In the genomic region with DNA sequence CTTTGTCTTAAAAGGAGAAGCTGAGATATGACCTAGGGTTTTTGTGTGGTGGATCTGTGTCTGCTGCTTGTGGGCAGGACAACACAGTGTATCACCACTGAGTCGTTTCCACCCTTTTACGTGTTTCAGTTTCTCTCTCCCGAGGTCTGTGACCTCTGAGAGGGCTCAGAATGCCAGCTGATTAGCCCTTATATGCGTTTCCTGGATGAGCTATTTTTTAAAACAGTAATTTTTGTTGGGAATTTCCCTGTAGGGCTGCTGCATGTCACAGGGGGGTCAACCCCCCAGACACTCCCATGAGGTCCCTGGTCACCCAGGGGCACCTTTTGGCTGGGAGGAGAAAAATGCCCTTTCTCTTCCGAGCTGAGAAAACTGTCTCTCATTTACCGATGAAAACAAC, we compare ENCODE assay signal across 12 cellular contexts.
A peak's percentile ranks its signal among the peaks of the same experiment; 100 is the strongest.
DNase-seq lines count a peak whose midpoint lies in the region; ATAC-seq and TF ChIP-seq lines count a peak whose summit lies in the region.
"Had no signal": no experiment of that assay in that cellular context is flagged by ENCODE, and none has a peak within 500 bp of the region (broad histone marks: within the 10 kb centered on the region; RNA-seq: fewer than 3 reads in every experiment).

No MANE protein-coding gene starts in this region.

- H3K9me3 ChIP-seq in DND-41 (ENCODE audit: insufficient read depth, low read length, severe bottlenecking) (no peaks in the 10 kb centered on the region), OCI-LY3 (ENCODE audit: insufficient read depth, low read length) (no peaks in the 10 kb centered on the region), A673 (ENCODE audit: low read depth, low read length, poor library complexity, severe bottlenecking) (no peaks in the 10 kb centered on the region)
- H3K9me3 ChIP-seq: ovary had no signal

- no TSS peak for BruUV-seq in A673 (replicated peaks; lab: Mats Ljungman, UMichigan)

- no peak for TF ChIP-seq POLR2A in erythroblast (IDR thresholded peaks at IDR 0.05; ENCODE audit: low read length)

- H4K20me1 ChIP-seq in DND-41 (ENCODE audit: insufficient read depth, low read length) (no peaks in the 10 kb centered on the region), OCI-LY3 (ENCODE audit: insufficient read depth, low read length) (no peaks in the 10 kb centered on the region)

- H3K36me3 ChIP-seq in DND-41 (ENCODE audit: insufficient read depth, low read length) = no peaks in the 10 kb centered on the region
- no peaks in the 10 kb centered on the region for H3K36me3 ChIP-seq in OCI-LY3 (replicated peaks; ENCODE audit: low read depth, low read length)
- no peaks in the 10 kb centered on the region for H3K36me3 ChIP-seq in A673 (ENCODE audit: insufficient read depth, low read length, poor library complexity, severe bottlenecking)
- H3K36me3 ChIP-seq: ovary had no signal

- TF ChIP-seq CTCF in DND-41 (IDR thresholded peaks at IDR 0.05; ENCODE audit: borderline replicate concordance, extremely low read depth, low read length, poor library complexity, severe bottlenecking) (no peak), OCI-LY3 (IDR thresholded peaks at IDR 0.05; ENCODE audit: low read depth, low read length) (no peak), A673 (conservative IDR thresholded peaks at IDR 0.05; ENCODE audit: low read depth, low read length) (no peak)

- H3K9ac ChIP-seq in DND-41 (ENCODE audit: low read depth, low read length) (peak overlapping the region; percentile 61), OCI-LY3 (ENCODE audit: low read length) (peak overlapping the region; percentile 51)

- intact Hi-C loops in A673 (cut with micrococcal nuclease; ENCODE audit: unreplicated experiment) = no loop called here

- H3K27me3 ChIP-seq in DND-41 (ENCODE audit: insufficient read depth, low read length, poor library complexity) (no peaks in the 10 kb centered on the region), OCI-LY3 (ENCODE audit: low read depth, low read length) (no peaks in the 10 kb centered on the region), A673 (replicated peaks; ENCODE audit: insufficient read depth, low read depth, low read length, poor library complexity) (no peaks in the 10 kb centered on the region)
- H3K27me3 ChIP-seq: ovary had no signal

- peak overlapping the region; percentile 63 for H3K4me2 ChIP-seq in DND-41 (ENCODE audit: insufficient read depth, low read length)
- peak overlapping the region; percentile 85 for H3K4me2 ChIP-seq in OCI-LY3 (ENCODE audit: low read length)

- CTCF ChIA-PET in A673 (lab: Charles Lee) = no interaction called here

- POLR2A ChIA-PET in A673 (lab: Charles Lee; ENCODE audit: low non-redundant PET) = no interaction called here

- peak overlapping the region; percentile 90 for H3K27ac ChIP-seq in DND-41 (ENCODE audit: low read length)
- no peak overlapping the region for H3K27ac ChIP-seq in OCI-LY3 (ENCODE audit: low read length)
- no peak overlapping the region for H3K27ac ChIP-seq in A673 (ENCODE audit: low read depth, low read length, poor library complexity, severe bottlenecking)
- H3K27ac ChIP-seq: ovary had no signal

- H3K79me2 ChIP-seq in DND-41 (ENCODE audit: insufficient read depth, low read length) (no peaks in the 10 kb centered on the region), OCI-LY3 (ENCODE audit: low read length) (no peaks in the 10 kb centered on the region)

- ATAC-seq in DND-41 (ENCODE audit: insufficient read depth, low read depth) (peak; percentile 89), GM19452 (IDR thresholded peaks at IDR 0.05; ENCODE audit: unreplicated experiment) (peak; percentile 56), GM18520 (IDR thresholded peaks at IDR 0.05; ENCODE audit: unreplicated experiment) (no peak)
- ATAC-seq: T-cell had no signal

- H2AFZ ChIP-seq in DND-41 (ENCODE audit: low read depth, low read length) (peak overlapping the region; percentile 74), OCI-LY3 (ENCODE audit: low read depth, low read length) (peak overlapping the region; percentile 91)

- DNase-seq in DND-41 = peak; percentile 48
- DNase-seq in iris pigment epithelial cell (ENCODE audit: low read depth) = peak; percentile 55
- no peak for DNase-seq in COLO829 (ENCODE audit: low spot score)
- DNase-seq in erythroblast (lab: John Stamatoyannopoulos, UW) = no peak
- no peak for DNase-seq in A673 (ENCODE audit: low spot score)
- DNase-seq: amygdala, NCI-H1930, ovary had no signal

- H3K4me1 ChIP-seq in DND-41 (ENCODE audit: insufficient read depth, low read length) (peaks cover 28% of the 10 kb centered on the region), OCI-LY3 (ENCODE audit: low read length) (peaks cover 17% of the 10 kb centered on the region), A673 (ENCODE audit: insufficient read depth, low read length, poor library complexity, severe bottlenecking) (no peaks in the 10 kb centered on the region)

- H3K4me3 ChIP-seq in DND-41 (ENCODE audit: low read depth in 1 of 2, low read length in 2 of 2) (peak overlapping the region in 1 of 2 experiments; percentile 54; a peak in 2 of 4 replicates), OCI-LY3 (ENCODE audit: low read length) (peak overlapping the region; percentile 73), A673 (ENCODE audit: low read depth, low read length, poor library complexity, severe bottlenecking) (no peak overlapping the region)
- H3K4me3 ChIP-seq: ovary had no signal

Comparison
In these comparisons a context has a peak if more than half of its experiments do, and no peak if none do; other contexts are left out.
1. DNase-seq: peak in DND-41 (single experiment) and iris pigment epithelial cell (single experiment); none in COLO829 (single experiment), erythroblast (0 of 2) and A673 (single experiment).